Comparison of ENCODE assay signal across 1 cellular context in genomic region chr5:142675211-142675599, GRCh38.
TF ChIP-seq lines count a peak whose summit lies in the region.

No MANE protein-coding gene starts in this region.

TF ChIP-seq in endothelial cell of umbilical vein, 7 proteins besides CTCF, POLR2A, EP300 and RAD21:
- TF ChIP-seq JUN (IDR thresholded peaks at IDR 0.05; ENCODE audit: borderline replicate concordance, insufficient read depth, insufficient read length, low read depth) (no peak), MAX (IDR thresholded peaks at IDR 0.05; ENCODE audit: insufficient read depth, insufficient read length) (no peak), MYC (IDR thresholded peaks at IDR 0.05; ENCODE audit: low read depth, low read length) (no peak), GATA2 (IDR thresholded peaks at IDR 0.05; ENCODE audit: insufficient read depth, insufficient read length, low read depth, low read length) (no peak), EZH2 (IDR thresholded peaks at IDR 0.05; ENCODE audit: borderline replicate concordance, low read depth, low read length, severe bottlenecking) (no peak), POLR2AphosphoS5 (IDR thresholded peaks at IDR 0.05; ENCODE audit: insufficient read depth, low read depth, low read length) (no peak), FOS (IDR thresholded peaks at IDR 0.05; ENCODE audit: borderline replicate concordance, insufficient read depth, low read length) (no peak)
